In the genomic region with DNA sequence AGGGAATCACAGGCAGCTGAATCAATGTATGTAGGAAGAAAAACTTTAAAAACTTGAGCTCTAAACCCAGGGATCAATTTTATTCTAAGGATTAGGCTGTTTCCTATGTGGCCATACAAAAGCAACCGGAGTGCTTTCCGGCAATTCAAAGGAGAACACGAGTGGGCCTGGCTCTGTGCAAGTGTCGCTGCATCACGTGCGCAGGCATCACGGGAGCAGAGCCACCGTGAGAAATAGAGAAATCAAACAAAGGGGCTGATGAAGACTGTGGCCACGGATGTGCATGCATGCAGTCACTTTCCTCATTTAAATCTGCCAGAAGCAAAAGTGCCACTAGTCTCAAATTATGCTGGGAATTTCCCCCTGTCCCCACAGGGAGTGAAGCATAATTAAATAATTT, we compare ENCODE assay signal across 16 cellular contexts.
DNase-seq lines count a peak whose midpoint lies in the region; ATAC-seq, FAIRE-seq and TF ChIP-seq lines count a peak whose summit lies in the region.
"Had no signal": no experiment of that assay in that cellular context is flagged by ENCODE, and none has a peak within 500 bp of the region (broad histone marks: within the 10 kb centered on the region; RNA-seq: fewer than 3 reads in every experiment).

No MANE protein-coding gene starts in this region.

- H3K27ac ChIP-seq in right cardiac atrium (ENCODE audit: low read length) (no peak overlapping the region), kidney (ENCODE audit: low read depth in 2 of 2, low read length in 2 of 2) (peak overlapping the region in 1 of 2 donors; percentile 28), mesendoderm (ENCODE audit: low read depth, low read length) (no peak overlapping the region)
- H3K27ac ChIP-seq: BLaER1, HL-60 had no signal

- intact Hi-C loops in right cardiac atrium (cut with DNase I) (no loop called here), left ventricle myocardium superior (cut with micrococcal nuclease) (no loop called here), kidney (cut with DNase I) (no loop called here)

- no peaks in the 10 kb centered on the region for H3K79me2 ChIP-seq in mesendoderm (ENCODE audit: control insufficient read depth, insufficient read depth, low read length)

- no peak overlapping the region for H4K5ac ChIP-seq in mesendoderm (ENCODE audit: low read length)

- H3K9ac ChIP-seq in kidney (ENCODE audit: low read length in 2 of 2) (no peak overlapping the region), mesendoderm (ENCODE audit: low read length) (no peak overlapping the region)
- H3K9ac ChIP-seq: BLaER1 had no signal

- peak in 1 of 3 donors; percentile 49 for DNase-seq in right cardiac atrium
- DNase-seq in left ventricle myocardium superior, result no peak
- peak; percentile 43 for DNase-seq in kidney
- DNase-seq in nephron progenitor cell, result no peak
- no peak for DNase-seq in mesendoderm
- DNase-seq in NCI-H1092 (lab: John Stamatoyannopoulos, UW), result no peak
- no peak for DNase-seq in activated gamma-delta T cell treated with Interleukin-2 at 50 U/mL for 16 hours
- DNase-seq: 8988T; AML-193; CD8-positive, alpha-beta memory T cell; DMS53; GF-D8; HCEC 1CT; HFFc6 had no signal

- H2BK15ac ChIP-seq in mesendoderm (replicated peaks; ENCODE audit: low read depth), result no peak overlapping the region

- H3K9me3 ChIP-seq in right cardiac atrium (ENCODE audit: control insufficient read depth, low read length) (no peaks in the 10 kb centered on the region), kidney (ENCODE audit: control insufficient read depth in 1 of 2, low read length in 2 of 2) (no peaks in the 10 kb centered on the region)
- H3K9me3 ChIP-seq: BLaER1 had no signal

- peak; percentile 51 to 52 for ATAC-seq in right cardiac atrium
- no peak for ATAC-seq in left ventricle myocardium superior

- no peak overlapping the region for H3K18ac ChIP-seq in mesendoderm (ENCODE audit: low read length)

- no peak overlapping the region for H3K4me3 ChIP-seq in right cardiac atrium (ENCODE audit: low read length)
- H3K4me3 ChIP-seq in kidney (ENCODE audit: low read length in 2 of 2), result no peak overlapping the region
- no peak overlapping the region for H3K4me3 ChIP-seq in mesendoderm (ENCODE audit: low read length)
- H3K4me3 ChIP-seq: BLaER1 had no signal

- H3K4ac ChIP-seq in mesendoderm (ENCODE audit: low read depth, low read length), result no peak overlapping the region

- H3K27me3 Mint-ChIP-seq in nephron progenitor cell (ENCODE audit: low read depth, poor library complexity), result no peaks in the 10 kb centered on the region

- peaks cover 7% of the 10 kb centered on the region for H3K4me1 ChIP-seq in right cardiac atrium (ENCODE audit: control insufficient read depth, insufficient read depth, low read length)
- H3K4me1 ChIP-seq in kidney (ENCODE audit: control insufficient read depth in 1 of 2, insufficient read depth in 1 of 2, low read depth in 1 of 2, low read length in 2 of 2), result no peaks in the 10 kb centered on the region
- H3K4me1 ChIP-seq in mesendoderm (ENCODE audit: control insufficient read depth, low read depth, low read length), result no peaks in the 10 kb centered on the region

- no peak overlapping the region for H3K4me2 ChIP-seq in mesendoderm (ENCODE audit: low read length)
- H3K4me2 ChIP-seq: BLaER1 had no signal

- no peaks in the 10 kb centered on the region for H3K36me3 ChIP-seq in kidney (ENCODE audit: control insufficient read depth in 1 of 2, insufficient read depth in 2 of 2, low read length in 2 of 2)
- no peaks in the 10 kb centered on the region for H3K36me3 ChIP-seq in mesendoderm (ENCODE audit: control insufficient read depth, insufficient read depth, low read length)

- no peak overlapping the region for H2BK120ac ChIP-seq in mesendoderm (ENCODE audit: low read depth, low read length)

- no peak overlapping the region for H3K56ac ChIP-seq in mesendoderm (ENCODE audit: low read length)

- no peaks in the 10 kb centered on the region for H3K36me3 Mint-ChIP-seq in nephron progenitor cell (ENCODE audit: low read depth)
- H3K36me3 Mint-ChIP-seq: CD8-positive, alpha-beta memory T cell had no signal

- FAIRE-seq in kidney (lab: Jason Lieb, UNC), result no peak

- H3K79me1 ChIP-seq in mesendoderm (ENCODE audit: low read length), result no peaks in the 10 kb centered on the region

- no peak overlapping the region for H3K23ac ChIP-seq in mesendoderm (ENCODE audit: low read length)

- no peak overlapping the region for H2BK5ac ChIP-seq in mesendoderm (ENCODE audit: low read length)

- H2AK5ac ChIP-seq in mesendoderm (ENCODE audit: low read length), result no peak overlapping the region

- no peak overlapping the region for H3K4me3 Mint-ChIP-seq in nephron progenitor cell
- H3K4me3 Mint-ChIP-seq: CD8-positive, alpha-beta memory T cell; HFFc6 had no signal

- H3K27ac Mint-ChIP-seq in nephron progenitor cell, result peak overlapping the region; percentile 76
- H3K27ac Mint-ChIP-seq: CD8-positive, alpha-beta memory T cell; HFFc6 had no signal

- H3K27me3 ChIP-seq in right cardiac atrium (ENCODE audit: control insufficient read depth, insufficient read depth), result no peaks in the 10 kb centered on the region
- no peaks in the 10 kb centered on the region for H3K27me3 ChIP-seq in mesendoderm (ENCODE audit: insufficient read depth, low read length, poor library complexity)
- H3K27me3 ChIP-seq: BLaER1 had no signal

- H4K8ac ChIP-seq in mesendoderm (ENCODE audit: low read depth, low read length), result no peak overlapping the region

- H3K4me1 Mint-ChIP-seq in nephron progenitor cell, result peaks cover 4% of the 10 kb centered on the region
- H3K4me1 Mint-ChIP-seq: CD8-positive, alpha-beta memory T cell had no signal

- TF ChIP-seq CTCF in kidney (IDR thresholded peaks at IDR 0.05; ENCODE audit: borderline replicate concordance, extremely low read depth, insufficient read depth) (no peak), nephron progenitor cell (IDR thresholded peaks at IDR 0.05) (no peak)

- H3K9me3 Mint-ChIP-seq in nephron progenitor cell, result no peaks in the 10 kb centered on the region
- H3K9me3 Mint-ChIP-seq: CD8-positive, alpha-beta memory T cell; HFFc6 had no signal

- 63% methylated on average over 9 of the region's 9 CpGs for WGBS in right cardiac atrium
- WGBS in mesendoderm (ENCODE audit: extremely low coverage, insufficient coverage, low lambda C conversion rate), result no CpG with 5 or more reads among the region's 9 CpGs
